Comparison of ENCODE assay signal across 25 cellular contexts in the genomic region with DNA sequence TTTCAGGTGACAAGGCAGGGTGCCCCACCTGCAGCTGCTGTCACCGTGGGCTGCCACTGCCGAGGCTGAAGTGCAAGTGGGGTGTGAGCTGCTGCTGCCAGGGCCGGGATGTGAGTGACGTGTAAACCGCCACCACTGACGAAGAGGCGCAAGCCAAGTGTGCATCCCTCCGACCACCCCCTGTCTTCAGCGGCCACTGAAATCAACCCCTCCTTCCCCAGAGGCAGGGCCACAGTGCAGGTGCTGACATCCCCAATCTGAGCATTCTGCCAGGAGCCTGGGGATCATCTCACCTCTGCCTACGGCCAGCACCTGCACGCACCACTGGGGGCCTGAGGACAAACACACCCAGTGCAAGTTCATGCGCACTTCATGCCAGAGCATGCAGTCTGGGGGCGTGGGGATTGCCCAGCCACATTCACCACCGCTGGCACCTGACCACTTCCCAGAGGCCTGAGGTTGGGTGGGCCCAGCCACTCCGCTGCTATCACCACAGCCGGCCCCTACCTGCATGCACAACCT.
DNase-seq lines count a peak whose midpoint lies in the region; ATAC-seq and TF ChIP-seq lines count a peak whose summit lies in the region.
"Had no signal": no experiment of that assay in that cellular context is flagged by ENCODE, and none has a peak within 500 bp of the region (broad histone marks: within the 10 kb centered on the region; RNA-seq: fewer than 3 reads in every experiment).

No MANE protein-coding gene starts in this region.

- H3K79me1 ChIP-seq in trophoblast cell (ENCODE audit: low read length) = no peaks in the 10 kb centered on the region

- no peaks in the 10 kb centered on the region for H3K27me3 Mint-ChIP-seq in natural killer cell treated with Interleukin-12 subunit alpha and Interleukin-12 subunit beta and Interleukin-15 and Interleukin-18, amount 100 ng/mL, for 72 hours
- no peaks in the 10 kb centered on the region for H3K27me3 Mint-ChIP-seq in natural killer cell (ENCODE audit: low read depth in 2 of 2)
- no peaks in the 10 kb centered on the region for H3K27me3 Mint-ChIP-seq in activated CD4-positive, alpha-beta memory T cell treated with anti-CD3 and anti-CD28 coated beads for 36 hours

- H3K4me3 ChIP-seq in trophoblast cell (ENCODE audit: low read depth, low read length) = peak overlapping the region; percentile 5
- H3K4me3 ChIP-seq in upper lobe of right lung = no peak overlapping the region
- H3K4me3 ChIP-seq: A549; BLaER1 treated with 17β-estradiol and CSF1 and Interleukin-3, amounts not matched to agents 10 nM and 100 nM; GM23338; K562; SJCRH30 had no signal

- H2AFZ ChIP-seq in trophoblast cell (ENCODE audit: insufficient read depth, low read length, poor library complexity) = no peak overlapping the region
- H2AFZ ChIP-seq: GM23338 had no signal

- H3K4me1 ChIP-seq in trophoblast cell (ENCODE audit: control insufficient read depth in 1 of 2, insufficient read depth in 2 of 2, low read length in 2 of 2) = no peaks in the 10 kb centered on the region
- no peaks in the 10 kb centered on the region for H3K4me1 ChIP-seq in upper lobe of right lung
- H3K4me1 ChIP-seq: A549; BLaER1 treated with 17β-estradiol and CSF1 and Interleukin-3, amounts not matched to agents 10 nM and 100 nM; SJCRH30 had no signal

- POLR2A ChIA-PET in activated CD4-positive, alpha-beta memory T cell treated with anti-CD3 and anti-CD28 coated beads for 36 hours (lab: Charles Lee) = no interaction called here

- no peak for TF ChIP-seq CTCF in natural killer cell (IDR thresholded peaks at IDR 0.05)
- TF ChIP-seq CTCF in upper lobe of right lung (IDR thresholded peaks at IDR 0.05) = no peak

- no peak overlapping the region for H4K8ac ChIP-seq in trophoblast cell (ENCODE audit: low read depth, low read length)

- no peak overlapping the region for H2BK120ac ChIP-seq in trophoblast cell (ENCODE audit: insufficient read depth, low read length, poor library complexity)

- H2BK12ac ChIP-seq in trophoblast cell (ENCODE audit: low read length) = no peak overlapping the region

- DNase-seq in natural killer cell treated with Interleukin-12 subunit alpha and Interleukin-12 subunit beta and Interleukin-15 and Interleukin-18, amount 100 ng/mL, for 72 hours (ENCODE audit: low spot score) = no peak
- no peak for DNase-seq in natural killer cell
- DNase-seq in ecto neural progenitor cell (ENCODE audit: low spot score) = peak; percentile 28
- no peak for DNase-seq in trophoblast cell
- no peak for DNase-seq in upper lobe of right lung
- no peak for DNase-seq in activated CD4-positive, alpha-beta memory T cell treated with anti-CD3 and anti-CD28 coated beads for 36 hours
- no peak for DNase-seq in activated CD4-positive, alpha-beta T cell treated with anti-CD3 and anti-CD28 coated beads for 4 hours
- DNase-seq: AML-193; CD4-positive, alpha-beta T cell; H9; Kasumi-1; MV-4-11; NCI-H1105; NCI-H1436 treated with DMSO at 0.1 percent for 48 hours; NCI-H187 treated with DMSO at 0.1 percent for 48 hours; NCI-H2171 treated with DMSO at 0.1 percent for 48 hours; NCI-H345; NCI-H510A treated with DMSO at 0.1 percent for 48 hours; NCI-H748 treated with DMSO at 0.1 percent for 48 hours; SJCRH30 had no signal

- no peak overlapping the region for H3K14ac ChIP-seq in trophoblast cell (ENCODE audit: low read length)

- no peaks in the 10 kb centered on the region for H3K36me3 ChIP-seq in trophoblast cell (ENCODE audit: control insufficient read depth in 1 of 2, insufficient read depth in 2 of 2, low read length in 2 of 2)
- no peaks in the 10 kb centered on the region for H3K36me3 ChIP-seq in upper lobe of right lung
- H3K36me3 ChIP-seq: BLaER1 treated with 17β-estradiol and CSF1 and Interleukin-3, amounts not matched to agents 10 nM and 100 nM; SJCRH30 had no signal

- peak; percentile 23 to 53 for ATAC-seq in natural killer cell treated with Interleukin-12 subunit alpha and Interleukin-12 subunit beta and Interleukin-15 and Interleukin-18, amount 100 ng/mL, for 72 hours
- no peak for ATAC-seq in natural killer cell
- peak; percentile 10 for ATAC-seq in upper lobe of right lung
- no peak for ATAC-seq in SK-N-SH treated with all-trans-retinoic acid at 6 μM for 48 hours
- ATAC-seq: A549, GM23338, K562 had no signal

- no peaks in the 10 kb centered on the region for H3K36me3 Mint-ChIP-seq in natural killer cell treated with Interleukin-12 subunit alpha and Interleukin-12 subunit beta and Interleukin-15 and Interleukin-18, amount 100 ng/mL, for 72 hours
- H3K36me3 Mint-ChIP-seq in natural killer cell = no peaks in the 10 kb centered on the region
- no peaks in the 10 kb centered on the region for H3K36me3 Mint-ChIP-seq in activated CD4-positive, alpha-beta memory T cell treated with anti-CD3 and anti-CD28 coated beads for 36 hours

- H3K23ac ChIP-seq in trophoblast cell (ENCODE audit: low read length) = no peak overlapping the region

- H4K12ac ChIP-seq in trophoblast cell (ENCODE audit: low read depth, low read length) = no peak overlapping the region

- no peaks in the 10 kb centered on the region for H3K4me1 Mint-ChIP-seq in natural killer cell treated with Interleukin-12 subunit alpha and Interleukin-12 subunit beta and Interleukin-15 and Interleukin-18, amount 100 ng/mL, for 72 hours (ENCODE audit: low read depth in 2 of 2)
- no peaks in the 10 kb centered on the region for H3K4me1 Mint-ChIP-seq in natural killer cell
- no peaks in the 10 kb centered on the region for H3K4me1 Mint-ChIP-seq in activated CD4-positive, alpha-beta memory T cell treated with anti-CD3 and anti-CD28 coated beads for 36 hours (ENCODE audit: low read depth)
- H3K4me1 Mint-ChIP-seq: GM23338, H9 had no signal

- no peak overlapping the region for H4K91ac ChIP-seq in trophoblast cell (ENCODE audit: low read depth, low read length)

- no peak overlapping the region for H2AK5ac ChIP-seq in trophoblast cell (ENCODE audit: low read length)

- no peak overlapping the region for H2BK5ac ChIP-seq in trophoblast cell (ENCODE audit: low read depth, low read length, poor library complexity)

- H3K9ac ChIP-seq in trophoblast cell (ENCODE audit: low read length) = no peak overlapping the region
- H3K9ac ChIP-seq: BLaER1 treated with 17β-estradiol and CSF1 and Interleukin-3, amounts not matched to agents 10 nM and 100 nM had no signal

- intact Hi-C loops in natural killer cell (cut with micrococcal nuclease) = no loop called here
- intact Hi-C loops in upper lobe of right lung (cut with DNase I) = no loop called here
- intact Hi-C loops in activated CD4-positive, alpha-beta memory T cell treated with anti-CD3 and anti-CD28 coated beads for 36 hours (cut with micrococcal nuclease) = no loop called here

- H3K9me3 Mint-ChIP-seq in natural killer cell treated with Interleukin-12 subunit alpha and Interleukin-12 subunit beta and Interleukin-15 and Interleukin-18, amount 100 ng/mL, for 72 hours = no peaks in the 10 kb centered on the region
- peaks cover 0 to 7% of the 10 kb centered on the region in 2 donors for H3K9me3 Mint-ChIP-seq in natural killer cell
- peaks cover 3% of the 10 kb centered on the region for H3K9me3 Mint-ChIP-seq in activated CD4-positive, alpha-beta memory T cell treated with anti-CD3 and anti-CD28 coated beads for 36 hours
- H3K9me3 Mint-ChIP-seq: CD4-positive, alpha-beta T cell; H9 had no signal

- no peak overlapping the region for H3K18ac ChIP-seq in trophoblast cell (ENCODE audit: low read length)

- no peak overlapping the region for H3K4me2 ChIP-seq in trophoblast cell (ENCODE audit: low read length)
- H3K4me2 ChIP-seq: A549; BLaER1 treated with 17β-estradiol and CSF1 and Interleukin-3, amounts not matched to agents 10 nM and 100 nM; GM23338 had no signal

- CTCF ChIA-PET in activated CD4-positive, alpha-beta memory T cell treated with anti-CD3 and anti-CD28 coated beads for 36 hours (lab: Charles Lee) = no interaction called here

- H3K27ac ChIP-seq in trophoblast cell (ENCODE audit: low read depth, low read length) (no peak overlapping the region), upper lobe of right lung (no peak overlapping the region)
- H3K27ac ChIP-seq: A549; BLaER1 treated with 17β-estradiol and CSF1 and Interleukin-3, amounts not matched to agents 10 nM and 100 nM; SJCRH30 had no signal

- no peak overlapping the region for H3K4me3 Mint-ChIP-seq in natural killer cell treated with Interleukin-12 subunit alpha and Interleukin-12 subunit beta and Interleukin-15 and Interleukin-18, amount 100 ng/mL, for 72 hours
- H3K4me3 Mint-ChIP-seq in natural killer cell = no peak overlapping the region
- no peak overlapping the region for H3K4me3 Mint-ChIP-seq in activated CD4-positive, alpha-beta memory T cell treated with anti-CD3 and anti-CD28 coated beads for 36 hours
- H3K4me3 Mint-ChIP-seq: CD4-positive, alpha-beta T cell; GM23338; H9 had no signal

- H3K9me3 ChIP-seq in trophoblast cell (ENCODE audit: insufficient read depth, low read depth, low read length) (peaks cover 12% of the 10 kb centered on the region), upper lobe of right lung (no peaks in the 10 kb centered on the region)
- H3K9me3 ChIP-seq: A549; BLaER1 treated with 17β-estradiol and CSF1 and Interleukin-3, amounts not matched to agents 10 nM and 100 nM; SJCRH30 had no signal

- H3K27me3 ChIP-seq in trophoblast cell (ENCODE audit: insufficient read depth, low read length) (no peaks in the 10 kb centered on the region), upper lobe of right lung (no peaks in the 10 kb centered on the region)
- H3K27me3 ChIP-seq: BLaER1 treated with 17β-estradiol and CSF1 and Interleukin-3, amounts not matched to agents 10 nM and 100 nM; SJCRH30 had no signal

- no CpG with 5 or more reads among the region's 16 CpGs for WGBS in trophoblast cell (ENCODE audit: extremely low coverage, insufficient coverage, insufficient read length)

- no peaks in the 10 kb centered on the region for H3K79me2 ChIP-seq in trophoblast cell (ENCODE audit: control insufficient read depth, insufficient read depth, low read length, poor library complexity)

- H3K27ac Mint-ChIP-seq in natural killer cell treated with Interleukin-12 subunit alpha and Interleukin-12 subunit beta and Interleukin-15 and Interleukin-18, amount 100 ng/mL, for 72 hours = no peak overlapping the region
- no peak overlapping the region for H3K27ac Mint-ChIP-seq in natural killer cell
- no peak overlapping the region for H3K27ac Mint-ChIP-seq in activated CD4-positive, alpha-beta memory T cell treated with anti-CD3 and anti-CD28 coated beads for 36 hours
- H3K27ac Mint-ChIP-seq: CD4-positive, alpha-beta T cell; GM23338; H9 had no signal

- no peak overlapping the region for H3K4ac ChIP-seq in trophoblast cell (ENCODE audit: low read depth, low read length)

TF ChIP-seq in SK-N-SH treated with all-trans-retinoic acid at 6 μM for 48 hours, 23 proteins besides CTCF, POLR2A, EP300 and RAD21 (continues in another document):
- no peak for TF ChIP-seq ESRRG (CRISPR knock-in tag; IDR thresholded peaks at IDR 0.05)

Comparison
In these comparisons a context has a peak if more than half of its experiments do, and no peak if none do; other contexts are left out.
1. ATAC-seq: peak in natural killer cell treated with Interleukin-12 subunit alpha and Interleukin-12 subunit beta and Interleukin-15 and Interleukin-18, amount 100 ng/mL, for 72 hours (2 of 2) and upper lobe of right lung (single experiment); none in natural killer cell (0 of 3) and SK-N-SH treated with all-trans-retinoic acid at 6 μM for 48 hours (single experiment).